Comparison of ENCODE assay signal across 8 cellular contexts in genomic region chr7:148501707-148502139, GRCh38.
DNase-seq lines count a peak whose midpoint lies in the region; ATAC-seq lines count a peak whose summit lies in the region.

No MANE protein-coding gene starts in this region.

- peak; percentile 86 for ATAC-seq in HG02885 (IDR thresholded peaks at IDR 0.05; ENCODE audit: poor library complexity, unreplicated experiment)

- peak; percentile 13 for DNase-seq in activated CD4-positive, alpha-beta T cell treated with anti-CD3 and anti-CD28 coated beads for 48 hours
- DNase-seq in activated CD4-positive, alpha-beta T cell treated with anti-CD3 and anti-CD28 coated beads for 4 hours, result no peak
- DNase-seq in OCI-M1 (lab: John Stamatoyannopoulos, UW) (peak; percentile 22), iris pigment epithelial cell (ENCODE audit: low read depth) (peak; percentile 31), Kasumi-1 (lab: John Stamatoyannopoulos, UW) (no peak), KG1 (lab: John Stamatoyannopoulos, UW) (no peak), mesenteric fat pad (ENCODE audit: low spot score) (no peak)

Comparison
In these comparisons a context has a peak if more than half of its experiments do, and no peak if none do; other contexts are left out.
1. DNase-seq: peak in activated CD4-positive, alpha-beta T cell treated with anti-CD3 and anti-CD28 coated beads for 48 hours (single experiment), OCI-M1 (single experiment) and iris pigment epithelial cell (single experiment); none in activated CD4-positive, alpha-beta T cell treated with anti-CD3 and anti-CD28 coated beads for 4 hours (0 of 2), Kasumi-1 (0 of 2), KG1 (single experiment) and mesenteric fat pad (single experiment).